ENCODE assay signal across 8 cellular contexts in the genomic region with DNA sequence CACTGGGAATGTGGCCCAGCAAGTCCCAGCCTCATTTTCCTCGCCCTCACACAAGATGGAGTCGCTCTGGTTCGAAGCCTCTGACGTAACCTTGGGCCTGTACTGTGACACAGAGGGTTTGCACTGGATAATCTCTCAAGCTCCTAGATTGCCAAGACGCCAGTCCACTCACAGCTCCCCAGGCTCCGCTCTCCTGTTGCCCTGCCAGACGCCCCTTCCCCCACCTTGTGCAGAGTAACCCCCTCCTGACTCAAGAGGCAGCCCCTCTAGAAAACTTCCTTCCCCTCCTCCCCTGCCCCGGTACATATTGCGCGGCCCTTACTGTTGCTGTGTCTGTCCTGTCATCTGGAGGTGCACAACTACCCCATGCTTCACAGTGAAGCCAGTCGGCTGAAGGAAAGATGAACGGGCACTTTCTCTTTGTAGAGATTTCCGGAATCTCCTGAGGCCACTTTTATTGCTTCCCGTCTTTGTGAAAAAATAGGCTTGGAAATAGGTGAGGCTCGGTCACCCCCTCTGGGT. TPM values are rescaled to one million over a fixed set of nuclear protein-coding genes. Genes with fewer than 3 reads are reported as not detected.
DNase-seq lines count a peak whose midpoint lies in the region; ATAC-seq, FAIRE-seq and TF ChIP-seq lines count a peak whose summit lies in the region.

No MANE protein-coding gene starts in this region.

- H3K36me3 ChIP-seq in kidney (ENCODE audit: control insufficient read depth in 1 of 2, insufficient read depth in 2 of 2, low read length in 2 of 2): no peaks in the 10 kb centered on the region
- H3K36me3 ChIP-seq in stomach smooth muscle (ENCODE audit: control insufficient read depth in 2 of 2, insufficient read depth in 2 of 2, low read length in 2 of 2): peaks cover 0 to 2% of the 10 kb centered on the region in 2 donors

- H3K4me1 ChIP-seq in kidney (ENCODE audit: control insufficient read depth in 1 of 2, insufficient read depth in 1 of 2, low read depth in 1 of 2, low read length in 2 of 2) (peaks cover 0 to 12% of the 10 kb centered on the region in 2 donors), stomach smooth muscle (ENCODE audit: control insufficient read depth, insufficient read depth, low read length) (peaks cover 19% of the 10 kb centered on the region)

- TF ChIP-seq CTCF in brain (conservative IDR thresholded peaks at IDR 0.05) (no peak), kidney (IDR thresholded peaks at IDR 0.05; ENCODE audit: borderline replicate concordance, extremely low read depth, insufficient read depth) (no peak)

- H3K9me3 ChIP-seq in kidney (ENCODE audit: control insufficient read depth in 1 of 2, low read length in 2 of 2) (no peaks in the 10 kb centered on the region), stomach smooth muscle (ENCODE audit: control insufficient read depth in 2 of 2, low read length in 2 of 2) (no peaks in the 10 kb centered on the region)

- H3K9me3 Mint-ChIP-seq in brain: peaks cover 0 to 3% (median 0%) of the 10 kb centered on the region in 5 experiments

- peaks cover 19% of the 10 kb centered on the region for H3K4me1 Mint-ChIP-seq in brain

- H3K27ac ChIP-seq in kidney (ENCODE audit: low read depth in 2 of 2, low read length in 2 of 2): peak overlapping the region; percentile 83 to 93
- peak overlapping the region; percentile 84 for H3K27ac ChIP-seq in stomach smooth muscle (ENCODE audit: low read length)

- H3K27me3 Mint-ChIP-seq in brain: peaks cover 46% of the 10 kb centered on the region

- peak overlapping the region; percentile 11 to 80 (median 74) for H3K4me3 Mint-ChIP-seq in brain

- FAIRE-seq in kidney (lab: Jason Lieb, UNC): no peak

- H3K36me3 Mint-ChIP-seq in brain: no peaks in the 10 kb centered on the region

- H3K27me3 ChIP-seq in stomach smooth muscle (ENCODE audit: control insufficient read depth in 1 of 2, insufficient read depth in 2 of 2, low read length in 2 of 2): no peaks in the 10 kb centered on the region

- ATAC-seq in HG03378 (IDR thresholded peaks at IDR 0.05; ENCODE audit: unreplicated experiment) (no peak), HG03521 (IDR thresholded peaks at IDR 0.05; ENCODE audit: unreplicated experiment) (no peak)

- DNase-seq in NCI-H2196 (lab: John Stamatoyannopoulos, UW; ENCODE audit: unreplicated experiment) (peak; percentile 15), NCI-H2196 treated with DMSO at 0.1 percent for 48 hours (lab: John Stamatoyannopoulos, UW; ENCODE audit: unreplicated experiment) (no peak), kidney (no peak)
- DNase-seq in activated naive CD4-positive, alpha-beta T cell treated with Interleukin-2 at 50 U/mL for 16 hours: no peak

- intact Hi-C loops in kidney (cut with DNase I): no loop called here

- peak overlapping the region; percentile 28 to 84 for H3K9ac ChIP-seq in kidney (ENCODE audit: low read length in 2 of 2)
- H3K9ac ChIP-seq in stomach smooth muscle (ENCODE audit: low read length in 2 of 2): peak overlapping the region; percentile 84

- H3K27ac Mint-ChIP-seq in brain: peak overlapping the region in 3 of 5 experiments; percentile 18 to 76 (median 27)

- H3K4me3 ChIP-seq in kidney (ENCODE audit: low read length in 2 of 2) (peak overlapping the region; percentile 52 to 64), stomach smooth muscle (ENCODE audit: low read length in 2 of 2) (peak overlapping the region; percentile 69 to 79)

RNA-seq across cellular contexts. Expression of a gene that starts 1.0 kb away (rescaled TPM):
- polyA plus RNA-seq in brain (ENCODE audit: insufficient read depth, low read depth, low replicate concordance) (8.3 TPM), kidney (ENCODE audit: insufficient read depth, low read depth, low replicate concordance) (5.4 TPM)
- 12.3 TPM for total RNA-seq in kidney
